Comparison of ENCODE assay signal across 2 cellular contexts in genomic region chr12:95735728-95736127, GRCh38. TPM values are rescaled to one million over a fixed set of nuclear protein-coding genes. Genes with fewer than 3 reads are reported as not detected.
"Had no signal": no experiment of that assay in that cellular context is flagged by ENCODE, and none has a peak within 500 bp of the region (broad histone marks: within the 10 kb centered on the region; RNA-seq: fewer than 3 reads in every experiment).

No MANE protein-coding gene starts in this region.

RNA-seq across cellular contexts. Expression of gene NTN4, which starts 54.8 kb away (rescaled TPM):
- polyA plus RNA-seq: IgD-negative memory B cell, K562 had no signal
